In the genomic region with DNA sequence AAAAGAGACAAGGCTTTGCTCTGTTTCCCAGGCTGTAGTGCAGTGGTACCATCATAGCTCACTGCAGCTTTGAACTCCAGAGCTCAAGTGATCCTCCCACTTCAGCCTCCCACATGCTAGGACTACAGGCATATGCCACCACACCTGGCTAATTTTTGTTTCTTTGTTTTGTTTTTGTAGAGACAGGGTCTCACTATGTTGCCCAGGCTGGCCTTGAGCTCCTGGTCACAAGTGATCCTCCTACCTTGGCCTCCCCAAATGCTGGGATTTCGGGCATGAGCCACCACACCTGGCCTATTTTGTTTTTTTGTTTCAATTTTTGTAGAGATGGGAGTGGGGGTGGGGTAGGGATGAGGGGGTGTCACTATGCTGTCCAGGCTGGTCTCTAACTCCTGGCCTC, we compare ENCODE assay signal across 25 cellular contexts. TPM values are rescaled to one million over a fixed set of nuclear protein-coding genes. Genes with fewer than 3 reads are reported as not detected.
"Had no signal": no experiment of that assay in that cellular context is flagged by ENCODE, and none has a peak within 500 bp of the region (broad histone marks: within the 10 kb centered on the region; RNA-seq: fewer than 3 reads in every experiment).

No MANE protein-coding gene starts in this region.

- H3K9me3 ChIP-seq: body of pancreas had no signal

- H3K36me3 Mint-ChIP-seq: activated naive CD8-positive, alpha-beta T cell; T-cell had no signal

- H3K27me3 Mint-ChIP-seq: activated B cell treated with CpG ODN at 0.5 μM for 24 hours; activated CD8-positive, alpha-beta T cell treated with anti-CD3 and anti-CD28 coated beads for 36 hours; activated naive CD8-positive, alpha-beta T cell; activated T-helper 17 cell treated with anti-CD3 and anti-CD28 coated beads, Interleukin-2, amount 50 U/mL, for 72 hours; T-cell had no signal

- ATAC-seq: body of pancreas had no signal

- H3K27ac Mint-ChIP-seq: activated CD8-positive, alpha-beta T cell treated with anti-CD3 and anti-CD28 coated beads for 36 hours; activated naive CD8-positive, alpha-beta T cell; activated T-helper 17 cell treated with anti-CD3 and anti-CD28 coated beads, Interleukin-2, amount 50 U/mL, for 72 hours; T-helper 1 cell treated with Interleukin-12 subunit alpha and Interleukin-12 subunit beta and Interleukin-4 antibody, amounts not matched to agents 30 μg/mL and 1 μg/mL, for 36 hours had no signal

- H3K4me3 Mint-ChIP-seq: activated B cell treated with CpG ODN at 0.5 μM for 24 hours; activated CD8-positive, alpha-beta T cell treated with anti-CD3 and anti-CD28 coated beads for 36 hours; activated naive CD8-positive, alpha-beta T cell; activated T-cell treated with anti-CD3 and anti-CD28 coated beads, Interleukin-2, amount 50 U/mL, for 4 hours; activated T-helper 17 cell treated with anti-CD3 and anti-CD28 coated beads, Interleukin-2, amount 50 U/mL, for 72 hours; T-cell; T-helper 1 cell treated with Interleukin-12 subunit alpha and Interleukin-12 subunit beta and Interleukin-4 antibody, amounts not matched to agents 30 μg/mL and 1 μg/mL, for 36 hours had no signal

- H3K4me1 Mint-ChIP-seq: activated T-helper 17 cell treated with anti-CD3 and anti-CD28 coated beads, Interleukin-2, amount 50 U/mL, for 72 hours had no signal

- H3K4me3 ChIP-seq: body of pancreas had no signal

- H3K27ac ChIP-seq: body of pancreas, VCaP had no signal

- FAIRE-seq: colon, endometrium, frontal cortex, TTC549 had no signal

- H3K9me3 Mint-ChIP-seq: activated B cell treated with CpG ODN at 0.5 μM for 24 hours; activated CD8-positive, alpha-beta T cell treated with anti-CD3 and anti-CD28 coated beads for 36 hours; activated T-cell treated with anti-CD3 and anti-CD28 coated beads, Interleukin-2, amount 50 U/mL, for 4 hours; activated T-helper 17 cell treated with anti-CD3 and anti-CD28 coated beads, Interleukin-2, amount 50 U/mL, for 72 hours; T-cell; T-helper 1 cell treated with Interleukin-12 subunit alpha and Interleukin-12 subunit beta and Interleukin-4 antibody, amounts not matched to agents 30 μg/mL and 1 μg/mL, for 36 hours had no signal

- DNase-seq: activated B cell treated with CpG ODN at 0.5 μM for 24 hours; activated CD4-positive, alpha-beta T cell treated with anti-CD3 and anti-CD28 coated beads, Interleukin-2, amount 50 U/mL, for 1 hour; activated CD8-positive, alpha-beta memory T cell treated with anti-CD3 and anti-CD28 coated beads for 24 hours; activated CD8-positive, alpha-beta T cell treated with anti-CD3 and anti-CD28 coated beads for 36 hours; activated effector memory CD4-positive, alpha-beta T cell treated with Interleukin-2 at 50 U/mL for 16 hours; activated gamma-delta T cell treated with Interleukin-2 at 50 U/mL for 16 hours; activated naive CD4-positive, alpha-beta T cell treated with Interleukin-2 at 50 U/mL for 16 hours; T-helper 9 cell had no signal

- H3K4me1 ChIP-seq: body of pancreas had no signal

RNA-seq across cellular contexts. Expression of gene WDR87, which starts 6.9 kb away (rescaled TPM):
- total RNA-seq: activated B cell treated with CpG ODN at 0.5 μM for 24 hours; activated CD8-positive, alpha-beta T cell treated with anti-CD3 and anti-CD28 coated beads for 36 hours; activated T-cell treated with anti-CD3 and anti-CD28 coated beads, Interleukin-2, amount 50 U/mL, for 4 hours; activated T-helper 17 cell treated with anti-CD3 and anti-CD28 coated beads, Interleukin-2, amount 50 U/mL, for 72 hours; body of pancreas; chondrocyte; dermis microvascular lymphatic vessel endothelial cell; epithelial cell of proximal tubule; esophagus mucosa; frontal cortex; T-cell; T-helper 2 cell treated with Interferon-gamma antibody and Interleukin-4, amounts not matched to agents 100 ng/mL and 5 ng/mL, for 36 hours had no signal
- polyA plus RNA-seq: adipose tissue had no signal
